10 cellular contexts compared by ENCODE assay signal in the genomic region with DNA sequence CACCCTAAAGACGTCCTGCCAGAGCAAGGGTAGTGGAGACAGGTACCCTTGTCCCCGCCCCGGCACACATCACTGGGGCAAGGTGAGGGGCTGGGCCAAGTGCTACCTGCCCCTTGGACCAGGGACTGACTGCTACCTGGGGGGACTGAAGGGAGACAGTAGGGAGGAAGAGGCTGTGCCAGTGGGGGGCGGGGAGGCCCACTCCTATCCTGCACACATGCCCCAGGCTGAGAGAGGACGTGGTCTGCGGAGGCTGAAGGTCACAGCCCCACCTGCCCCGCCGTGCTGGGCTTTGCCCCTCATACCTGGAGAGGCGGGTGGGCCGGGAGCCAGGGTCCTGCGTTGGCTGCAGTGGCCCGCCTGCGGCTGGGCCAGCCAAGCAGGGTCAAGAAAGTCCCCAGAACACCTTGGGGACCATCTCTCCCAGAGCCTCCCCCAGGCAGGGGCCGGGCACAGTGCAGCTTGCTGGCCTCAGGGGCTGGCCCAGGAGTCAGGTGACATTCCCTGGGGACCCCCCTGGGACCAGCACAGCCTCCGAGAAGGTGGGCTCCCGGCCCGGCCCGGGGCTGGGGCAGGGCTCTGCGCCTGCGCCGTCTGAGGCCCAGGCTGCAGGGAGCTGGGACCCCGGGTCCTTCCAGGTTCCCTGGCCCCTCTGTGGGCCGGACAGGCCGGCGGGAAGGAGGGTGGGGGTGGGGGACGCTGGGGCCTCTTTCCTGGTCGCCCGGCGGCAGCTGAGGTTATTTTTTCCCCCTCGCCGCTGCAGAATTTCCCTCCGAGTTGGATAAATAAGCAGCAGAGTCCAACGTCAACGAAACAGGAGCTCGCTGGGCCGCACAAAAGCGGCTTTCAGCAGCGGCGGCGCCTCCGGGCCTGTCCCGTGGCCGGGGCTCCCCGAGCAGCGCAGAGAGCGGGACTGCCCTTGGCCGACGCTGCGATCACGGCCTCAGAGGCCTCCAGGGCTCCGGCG. TPM values are rescaled to one million over a fixed set of nuclear protein-coding genes. Genes with fewer than 3 reads are reported as not detected.
DNase-seq lines count a peak whose midpoint lies in the region; ATAC-seq and TF ChIP-seq lines count a peak whose summit lies in the region.
"Had no signal": no experiment of that assay in that cellular context is flagged by ENCODE, and none has a peak within 500 bp of the region (broad histone marks: within the 10 kb centered on the region; RNA-seq: fewer than 3 reads in every experiment).

No MANE protein-coding gene starts in this region.

- intact Hi-C loops in left ventricle myocardium superior (cut with micrococcal nuclease): no loop called here
- intact Hi-C loops in activated CD4-positive, alpha-beta T cell treated with anti-CD3 and anti-CD28 coated beads for 36 hours (cut with DNase I, micrococcal nuclease): no loop called here

- H3K27ac ChIP-seq in RWPE2 (ENCODE audit: poor library complexity, severe bottlenecking): no peak overlapping the region

- H3K36me3 Mint-ChIP-seq in activated CD4-positive, alpha-beta T cell treated with anti-CD3 and anti-CD28 coated beads for 36 hours (ENCODE audit: low read depth): no peaks in the 10 kb centered on the region

- no peaks in the 10 kb centered on the region for H3K9me3 Mint-ChIP-seq in activated CD4-positive, alpha-beta T cell treated with anti-CD3 and anti-CD28 coated beads for 36 hours (ENCODE audit: low read depth)

- H3K4me3 Mint-ChIP-seq in activated CD4-positive, alpha-beta T cell treated with anti-CD3 and anti-CD28 coated beads for 36 hours: no peak overlapping the region

- H3K4me1 Mint-ChIP-seq in activated CD4-positive, alpha-beta T cell treated with anti-CD3 and anti-CD28 coated beads for 36 hours: peaks cover 6% of the 10 kb centered on the region

- H3K4me3 ChIP-seq in RWPE2 (ENCODE audit: severe bottlenecking) (no peak overlapping the region), retinal pigment epithelial cell (ENCODE audit: low read length) (peak overlapping the region; percentile 31)

- ATAC-seq in RWPE2 (ENCODE audit: low read depth) (0 out of 3 replicates have a peak, but pooled peaks have one; percentile 13), left ventricle myocardium superior (peak; percentile 83)
- no peak for ATAC-seq in activated CD4-positive, alpha-beta T cell treated with anti-CD3 and anti-CD28 coated beads for 36 hours

- DNase-seq in GM03348 (ENCODE audit: low spot score) (peak; percentile 62), RWPE2 (ENCODE audit: low spot score) (no peak), left ventricle myocardium superior (peak; percentile 59), retinal pigment epithelial cell (ENCODE audit: low read depth) (no peak), activated gamma-delta T cell (lab: John Stamatoyannopoulos, UW) (no peak), NCI-H146 treated with DMSO at 0.1 percent for 48 hours (lab: John Stamatoyannopoulos, UW; ENCODE audit: unreplicated experiment) (no peak), RPMI8226 (no peak)
- DNase-seq in activated CD4-positive, alpha-beta T cell treated with anti-CD3 and anti-CD28 coated beads for 36 hours: no peak
- DNase-seq: activated CD4-positive, CD25-positive, alpha-beta regulatory T cell treated with anti-CD3 and anti-CD28 coated beads, Interleukin-2, amount 50 U/mL, for 72 hours; effector memory CD4-positive, alpha-beta T cell had no signal

- no peak for TF ChIP-seq CTCF in RWPE2 (IDR thresholded peaks at IDR 0.05; ENCODE audit: poor library complexity, severe bottlenecking)
- TF ChIP-seq CTCF in retinal pigment epithelial cell (conservative IDR thresholded peaks at IDR 0.05; ENCODE audit: low read depth, low read length): no peak

- H3K27ac Mint-ChIP-seq in activated CD4-positive, alpha-beta T cell treated with anti-CD3 and anti-CD28 coated beads for 36 hours: no peak overlapping the region

- no peaks in the 10 kb centered on the region for H3K36me3 ChIP-seq in RWPE2 (ENCODE audit: low read depth)

- H3K9me3 ChIP-seq in RWPE2 (ENCODE audit: severe bottlenecking): no peaks in the 10 kb centered on the region

- no peaks in the 10 kb centered on the region for H3K27me3 ChIP-seq in RWPE2 (ENCODE audit: insufficient read depth, poor library complexity, severe bottlenecking)

- POLR2A ChIA-PET in activated CD4-positive, alpha-beta T cell treated with anti-CD3 and anti-CD28 coated beads for 36 hours (lab: Charles Lee): no interaction called here

- peaks cover 2% of the 10 kb centered on the region for H3K27me3 Mint-ChIP-seq in activated CD4-positive, alpha-beta T cell treated with anti-CD3 and anti-CD28 coated beads for 36 hours

- H3K4me1 ChIP-seq in RWPE2 (ENCODE audit: insufficient read depth, poor library complexity, severe bottlenecking): no peaks in the 10 kb centered on the region

- CTCF ChIA-PET in activated CD4-positive, alpha-beta T cell treated with anti-CD3 and anti-CD28 coated beads for 36 hours (lab: Charles Lee): no interaction called here

RNA-seq across cellular contexts. Expression of gene FZD9, which starts 9.8 kb away (rescaled TPM):
- total RNA-seq in left ventricle myocardium superior: 0.25 TPM
- under 1 TPM; 0.11 to 0.23 TPM for total RNA-seq in activated CD4-positive, alpha-beta T cell treated with anti-CD3 and anti-CD28 coated beads for 36 hours

Comparison
In these comparisons a context has a peak if more than half of its experiments do, and no peak if none do; other contexts are left out.
1. DNase-seq: peak in GM03348 (single experiment) and left ventricle myocardium superior (single experiment); none in RWPE2 (single experiment), retinal pigment epithelial cell (single experiment), activated gamma-delta T cell (single experiment), NCI-H146 treated with DMSO at 0.1 percent for 48 hours (single experiment), activated CD4-positive, alpha-beta T cell treated with anti-CD3 and anti-CD28 coated beads for 36 hours (single experiment) and RPMI8226 (single experiment).